8 cellular contexts compared by ENCODE assay signal in genomic region chr3:88005066-88005465, GRCh38. TPM values are rescaled to one million over a fixed set of nuclear protein-coding genes. Genes with fewer than 3 reads are reported as not detected.
A peak's percentile ranks its signal among the peaks of the same experiment; 100 is the strongest.
DNase-seq lines count a peak whose midpoint lies in the region; ATAC-seq and TF ChIP-seq lines count a peak whose summit lies in the region.

No MANE protein-coding gene starts in this region.

- no peak overlapping the region for H3K4me3 Mint-ChIP-seq in neural progenitor cell

- H3K27me3 Mint-ChIP-seq in neural progenitor cell (ENCODE audit: insufficient read depth, low read depth), result no peaks in the 10 kb centered on the region

- no peaks in the 10 kb centered on the region for H3K4me1 Mint-ChIP-seq in neural progenitor cell

- H4K20me1 ChIP-seq in neural progenitor cell (ENCODE audit: low read depth), result no peaks in the 10 kb centered on the region

- no peaks in the 10 kb centered on the region for H3K79me2 ChIP-seq in neural progenitor cell (ENCODE audit: low read depth)

- H3K27ac Mint-ChIP-seq in neural progenitor cell, result no peak overlapping the region

- no peaks in the 10 kb centered on the region for H3K9me3 Mint-ChIP-seq in neural progenitor cell

- TF ChIP-seq CTCF in BE2C (IDR thresholded peaks at IDR 0.05; ENCODE audit: low read depth, low read length), result peak; percentile 27; the same call in 1 of the 2 replicates
- peak; percentile 44 for TF ChIP-seq CTCF in neural progenitor cell (IDR thresholded peaks at IDR 0.05)
- no peak for TF ChIP-seq CTCF in coronary artery (IDR thresholded peaks at IDR 0.05)

- no peaks in the 10 kb centered on the region for H3F3A ChIP-seq in neural progenitor cell (ENCODE audit: low read depth)

- H3K27me3 ChIP-seq in BE2C (peaks cover 10% of the 10 kb centered on the region), neural progenitor cell (no peaks in the 10 kb centered on the region)

- no peaks in the 10 kb centered on the region for H3K36me3 Mint-ChIP-seq in neural progenitor cell

- H3K4me2 ChIP-seq in neural progenitor cell, result no peak overlapping the region

- H3K27ac ChIP-seq in neural progenitor cell (no peak overlapping the region), coronary artery (no peak overlapping the region)

- H3K4me3 ChIP-seq in BE2C (ENCODE audit: low read depth, low read length) (no peak overlapping the region), neural progenitor cell (no peak overlapping the region), coronary artery (no peak overlapping the region)

- H3K9me3 ChIP-seq in BE2C, result no peaks in the 10 kb centered on the region
- no peaks in the 10 kb centered on the region for H3K9me3 ChIP-seq in neural progenitor cell (ENCODE audit: low read depth)

- DNase-seq in BE2C (no peak), NCI-H1048 (lab: John Stamatoyannopoulos, UW) (peak; percentile 22), cerebellum (ENCODE audit: low spot score) (peak; percentile 8), neural progenitor cell (ENCODE audit: low spot score) (peak; percentile 28), coronary artery (ENCODE audit: low spot score) (no peak), activated gamma-delta T cell treated with Interleukin-2 at 50 U/mL for 16 hours (no peak)
- no peak for DNase-seq in stimulated activated CD4-positive, alpha-beta T cell treated with anti-CD3 and anti-CD28 coated beads, Interleukin-12 subunit alpha, Interleukin-12 subunit beta, amount 100 ng/mL, for 4 hours

- no peaks in the 10 kb centered on the region for H3K4me1 ChIP-seq in BE2C
- no peaks in the 10 kb centered on the region for H3K4me1 ChIP-seq in neural progenitor cell

- peak; percentile 54 for ATAC-seq in GM19438 (IDR thresholded peaks at IDR 0.05; ENCODE audit: low read depth, unreplicated experiment)

- no peak overlapping the region for H3K9ac ChIP-seq in neural progenitor cell

- no peaks in the 10 kb centered on the region for H3K36me3 ChIP-seq in BE2C
- H3K36me3 ChIP-seq in neural progenitor cell, result no peaks in the 10 kb centered on the region

- H2AFZ ChIP-seq in neural progenitor cell (replicated peaks), result no peak overlapping the region

RNA-seq across cellular contexts. Expression of gene CGGBP1, which starts 53.7 kb away (rescaled TPM):
- 75.2 TPM for polyA plus RNA-seq in BE2C (2012; ENCODE audit: insufficient read depth, insufficient read length, low read depth)
- total RNA-seq in cerebellum, result 105 TPM
- total RNA-seq in neural progenitor cell (ENCODE audit: low replicate concordance), result 102 and 180 TPM in 2 replicates

RNA-seq across cellular contexts. Expression of gene ZNF654, which starts 54.0 kb away (rescaled TPM):
- 5.3 TPM for polyA plus RNA-seq in BE2C (2012; ENCODE audit: insufficient read depth, insufficient read length, low read depth)
- total RNA-seq in cerebellum, result 31.6 TPM
- total RNA-seq in neural progenitor cell (ENCODE audit: low replicate concordance), result 9.8 and 18.9 TPM in 2 replicates

Comparison
In these comparisons a context has a peak if more than half of its experiments do, and no peak if none do; other contexts are left out.
1. DNase-seq: peak in NCI-H1048 (single experiment), cerebellum (single experiment) and neural progenitor cell (single experiment); none in BE2C (single experiment), coronary artery (single experiment), activated gamma-delta T cell treated with Interleukin-2 at 50 U/mL for 16 hours (single experiment) and stimulated activated CD4-positive, alpha-beta T cell treated with anti-CD3 and anti-CD28 coated beads, Interleukin-12 subunit alpha, Interleukin-12 subunit beta, amount 100 ng/mL, for 4 hours (single experiment).